ENCODE assay signal across 8 cellular contexts in genomic region chr12:113467514-113468364, GRCh38. TPM values are rescaled to one million over a fixed set of nuclear protein-coding genes. Genes with fewer than 3 reads are reported as not detected.
A peak's percentile ranks its signal among the peaks of the same experiment; 100 is the strongest.
DNase-seq lines count a peak whose midpoint lies in the region; ATAC-seq and TF ChIP-seq lines count a peak whose summit lies in the region.

No MANE protein-coding gene starts in this region.

- H3K27me3 Mint-ChIP-seq in endodermal cell (ENCODE audit: insufficient read depth): peaks cover 98% of the 10 kb centered on the region

- CTCF ChIA-PET in BJ (lab: Yijun Ruan, JAX): interaction anchor here (1.4 kb wide), 1 partner anchor 12 kb away, joined by 3 read pairs; no protein-coding TSS in a partner anchor

- POLR2A ChIA-PET in BJ (lab: Charles Lee): no interaction called here

- no peak for TF ChIP-seq CTCF in BJ (IDR thresholded peaks at IDR 0.05; ENCODE audit: insufficient read depth, low read depth, low read length)
- no peak for TF ChIP-seq CTCF in endodermal cell (conservative IDR thresholded peaks at IDR 0.05)
- no peak for TF ChIP-seq CTCF in neural cell (IDR thresholded peaks at IDR 0.05; ENCODE audit: poor library complexity, severe bottlenecking)

- no peaks in the 10 kb centered on the region for H3K79me2 ChIP-seq in neural cell (replicated peaks; ENCODE audit: insufficient read depth, low read length)

- H2AFZ ChIP-seq in neural cell (ENCODE audit: low read depth, low read length): no peak overlapping the region

- peak overlapping the region; percentile 36 for H3K4me3 ChIP-seq in BJ (ENCODE audit: low read depth, low read length)
- peak overlapping the region; percentile 64 for H3K4me3 ChIP-seq in HUES48 (ENCODE audit: low read depth, low read length)
- peak overlapping the region; percentile 74 for H3K4me3 ChIP-seq in endodermal cell (ENCODE audit: low read length)
- peak overlapping the region; percentile 68 for H3K4me3 ChIP-seq in neural cell (ENCODE audit: low read length)

- H3K4me1 ChIP-seq in HUES48 (ENCODE audit: control insufficient read depth, insufficient read depth, low read length) (peaks cover 67% of the 10 kb centered on the region), endodermal cell (ENCODE audit: control insufficient read depth, insufficient read depth, low read length) (peaks cover 3% of the 10 kb centered on the region)

- peak overlapping the region; percentile 49 for H3K4me3 Mint-ChIP-seq in endodermal cell

- 2 to 4% methylated on average over 37 to 78 of the region's 78 CpGs for WGBS in endodermal cell (ENCODE audit: insufficient coverage in 1 of 2, insufficient read length in 1 of 2), 2 experiments

- H3K36me3 ChIP-seq in BJ (ENCODE audit: control insufficient read depth, insufficient read depth, low read length) (no peaks in the 10 kb centered on the region), HUES48 (ENCODE audit: control insufficient read depth, insufficient read depth, low read length) (peaks cover 4% of the 10 kb centered on the region; the same call in 1 of the 2 replicates), endodermal cell (ENCODE audit: control insufficient read depth, insufficient read depth, low read length) (no peaks in the 10 kb centered on the region), neural cell (ENCODE audit: insufficient read depth, low read length) (no peaks in the 10 kb centered on the region)

- H3K27ac ChIP-seq in HUES48 (ENCODE audit: low read depth, low read length) (no peak overlapping the region), endodermal cell (ENCODE audit: low read depth, low read length) (no peak overlapping the region), neural cell (ENCODE audit: low read length) (no peak overlapping the region)

- no peaks in the 10 kb centered on the region for H3K9me3 Mint-ChIP-seq in endodermal cell

- no peaks in the 10 kb centered on the region for H4K20me1 ChIP-seq in neural cell (ENCODE audit: insufficient read depth)

- H3K27me3 ChIP-seq in BJ (ENCODE audit: control insufficient read depth, insufficient read depth, low read length) (peaks cover 90% of the 10 kb centered on the region), HUES48 (ENCODE audit: control insufficient read depth, insufficient read depth, low read length) (peaks cover 100% of the 10 kb centered on the region), endodermal cell (ENCODE audit: control insufficient read depth, insufficient read depth, low read length, poor library complexity, severe bottlenecking) (peaks cover 100% of the 10 kb centered on the region), neural cell (ENCODE audit: insufficient read depth, low read depth, low read length) (peaks cover 92% of the 10 kb centered on the region)

- no peaks in the 10 kb centered on the region for H3F3A ChIP-seq in neural cell (ENCODE audit: insufficient read depth, low read length, poor library complexity, severe bottlenecking)

- H3K9ac ChIP-seq in HUES48 (ENCODE audit: low read depth, low read length) (no peak overlapping the region), endodermal cell (ENCODE audit: extremely low read depth, low read length, poor library complexity, severe bottlenecking) (no peak overlapping the region), neural cell (ENCODE audit: low read length) (no peak overlapping the region)

- H3K4me2 ChIP-seq in neural cell (ENCODE audit: low read length): no peak overlapping the region

- no peak for TF ChIP-seq EP300 in neural cell (conservative IDR thresholded peaks at IDR 0.05; ENCODE audit: poor library complexity, severe bottlenecking)

- DNase-seq in BJ (ENCODE audit: low read depth) (no peak), endodermal cell (peak; percentile 87), epidermal melanocyte (ENCODE audit: insufficient read length, low spot score) (no peak), Kasumi-1 (lab: John Stamatoyannopoulos, UW) (no peak)
- no peak for DNase-seq in stimulated activated naive CD4-positive, alpha-beta T cell treated with Interleukin-2 at 50 U/mL for 16 hours (lab: John Stamatoyannopoulos, UW)

- no peaks in the 10 kb centered on the region for H3K36me3 Mint-ChIP-seq in endodermal cell (ENCODE audit: low read depth)

- no peak overlapping the region for H3K27ac Mint-ChIP-seq in endodermal cell

- TF ChIP-seq RAD21 in neural cell (conservative IDR thresholded peaks at IDR 0.05): no peak

- ATAC-seq in HG02970 (IDR thresholded peaks at IDR 0.05; ENCODE audit: low FRiP score, unreplicated experiment): no peak

- peaks cover 21% of the 10 kb centered on the region for H3K4me1 Mint-ChIP-seq in endodermal cell

- H3K9me3 ChIP-seq in HUES48 (ENCODE audit: control insufficient read depth, insufficient read depth, low read length): no peaks in the 10 kb centered on the region
- no peaks in the 10 kb centered on the region for H3K9me3 ChIP-seq in endodermal cell (ENCODE audit: control insufficient read depth, low read length)
- H3K9me3 ChIP-seq in neural cell (ENCODE audit: low read length): peaks cover 26% of the 10 kb centered on the region

- no peaks in the 10 kb centered on the region for H3K9me2 ChIP-seq in neural cell (ENCODE audit: insufficient read depth, low read length)

TF ChIP-seq in neural cell, 6 proteins besides CTCF, POLR2A, EP300 and RAD21:
- TF ChIP-seq POLR2AphosphoS5 (IDR thresholded peaks at IDR 0.05): no peak
- TF ChIP-seq MXI1 (conservative IDR thresholded peaks at IDR 0.05; ENCODE audit: poor library complexity, severe bottlenecking): no peak
- TF ChIP-seq REST (IDR thresholded peaks at IDR 0.05; ENCODE audit: borderline replicate concordance): no peak
- TF ChIP-seq EZH2 (IDR thresholded peaks at IDR 0.05; ENCODE audit: borderline replicate concordance, insufficient read depth, low read length, poor library complexity, severe bottlenecking): no peak

RNA-seq across cellular contexts. Expression of gene LHX5, which starts 3.9 kb away (rescaled TPM):
- not detected in 2 replicates for polyA plus RNA-seq in BJ (2011; rRNA removed)
- not detected in 2 replicates for polyA minus RNA-seq in BJ (2011; rRNA and poly(A)+ RNA removed)
- total RNA-seq in endodermal cell: under 1 TPM in 1 of 2 donors, not detected in 1; 0.18 TPM
- 8.2 TPM for polyA plus RNA-seq in endodermal cell (2013, experiment 1 of 2)
- 7.5 TPM for polyA plus RNA-seq in endodermal cell (2013, experiment 2 of 2)
- 2.0 and 3.8 TPM in 2 replicates for polyA plus RNA-seq in neural cell
- polyA minus RNA-seq in neural cell: 4.1 and 5.6 TPM in 2 replicates

RNA-seq across cellular contexts. Expression of gene SDSL, which starts 45.6 kb away (rescaled TPM):
- 8.6 and 13.2 TPM in 2 replicates for polyA plus RNA-seq in BJ (2011; rRNA removed)
- polyA minus RNA-seq in BJ (2011; rRNA and poly(A)+ RNA removed): 3.0 and 4.3 TPM in 2 replicates
- total RNA-seq in endodermal cell: 1 to 10 TPM; 2.4 to 5.7 TPM
- polyA plus RNA-seq in endodermal cell (2013, experiment 1 of 2): 3.9 TPM
- polyA plus RNA-seq in endodermal cell (2013, experiment 2 of 2): 6.6 TPM
- polyA plus RNA-seq in neural cell: 0.54 and 2.7 TPM in 2 replicates
- 0.49 TPM in 1 of 2 replicates, not detected in the other for polyA minus RNA-seq in neural cell
